32 cellular contexts compared by ENCODE assay signal in the genomic region with DNA sequence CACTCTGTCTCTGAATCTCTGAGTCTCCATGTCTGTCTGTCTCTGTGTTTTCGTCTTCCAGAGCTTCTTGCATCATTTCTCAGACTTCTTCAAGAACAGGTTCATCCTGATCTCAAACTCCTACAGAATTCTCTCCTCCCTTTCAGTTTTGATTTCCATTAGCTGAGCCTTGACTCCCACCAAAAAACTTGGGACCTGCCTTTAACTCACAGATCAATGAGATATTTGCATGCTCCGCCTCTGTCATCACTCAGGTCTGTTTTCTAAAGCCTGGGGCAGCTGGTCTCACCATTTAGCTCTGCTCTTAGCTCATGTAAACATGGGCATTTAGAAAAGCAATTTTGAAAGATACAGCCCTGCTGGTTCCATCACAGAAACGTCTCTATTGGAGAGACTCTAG. TPM values are rescaled to one million over a fixed set of nuclear protein-coding genes. Genes with fewer than 3 reads are reported as not detected.
A peak's percentile ranks its signal among the peaks of the same experiment; 100 is the strongest.
DNase-seq lines count a peak whose midpoint lies in the region; ATAC-seq and TF ChIP-seq lines count a peak whose summit lies in the region.
"Had no signal": no experiment of that assay in that cellular context is flagged by ENCODE, and none has a peak within 500 bp of the region (broad histone marks: within the 10 kb centered on the region; RNA-seq: fewer than 3 reads in every experiment).

No MANE protein-coding gene starts in this region.

- peak overlapping the region; percentile 54 for H3K27ac Mint-ChIP-seq in activated naive CD4-positive, alpha-beta T cell treated with anti-CD3 and anti-CD28 coated beads, Interleukin-2, amount 10 ng/mL, durations not matched to agents 7 days and 5 days
- H3K27ac Mint-ChIP-seq in activated B cell treated with CpG ODN at 0.5 μM for 24 hours, result peak overlapping the region; percentile 50
- H3K27ac Mint-ChIP-seq: activated CD8-positive, alpha-beta T cell treated with anti-CD3 and anti-CD28 coated beads, Interleukin-2, amount 10 ng/mL, durations not matched to agents 7 days and 5 days; activated naive CD4-positive, alpha-beta T cell treated with anti-CD3 and anti-CD28 coated beads, Interleukin-2, amount 50 U/mL, for 24 hours; natural killer cell treated with Interleukin-12 subunit alpha and Interleukin-12 subunit beta and Interleukin-15 and Interleukin-18, amount 100 ng/mL, for 72 hours had no signal

- CTCF ChIA-PET in activated naive CD4-positive, alpha-beta T cell treated with anti-CD3 and anti-CD28 coated beads, Interleukin-2, amount 10 ng/mL, durations not matched to agents 7 days and 5 days (lab: Charles Lee), result interaction anchor here (1.1 kb wide), 1 partner anchor 13 kb away, joined by 3 read pairs; no protein-coding TSS in a partner anchor
- CTCF ChIA-PET in activated B cell treated with CpG ODN at 0.5 μM for 24 hours (lab: Charles Lee), result interaction anchor here (2.3 kb wide), 1 partner anchor 14 kb away, joined by 10 read pairs; no protein-coding TSS in a partner anchor

- H3K36me3 Mint-ChIP-seq in activated naive CD4-positive, alpha-beta T cell treated with anti-CD3 and anti-CD28 coated beads, Interleukin-2, amount 10 ng/mL, durations not matched to agents 7 days and 5 days, result peaks cover 29% of the 10 kb centered on the region
- H3K36me3 Mint-ChIP-seq in activated B cell treated with CpG ODN at 0.5 μM for 24 hours (ENCODE audit: low read depth), result peaks cover 67% of the 10 kb centered on the region
- H3K36me3 Mint-ChIP-seq: natural killer cell treated with Interleukin-12 subunit alpha and Interleukin-12 subunit beta and Interleukin-15 and Interleukin-18, amount 100 ng/mL, for 72 hours had no signal

- H3K9me3 ChIP-seq in thoracic aorta, result no peaks in the 10 kb centered on the region
- H3K9me3 ChIP-seq: ascending aorta; BLaER1 treated with 17β-estradiol and CSF1 and Interleukin-3, amounts not matched to agents 10 nM and 100 nM; Caco-2; HAP-1; right atrium auricular region had no signal

- no peak for DNase-seq in activated naive CD4-positive, alpha-beta T cell treated with anti-CD3 and anti-CD28 coated beads, Interleukin-2, amount 10 ng/mL, durations not matched to agents 7 days and 5 days
- DNase-seq in activated naive CD4-positive, alpha-beta T cell (lab: John Stamatoyannopoulos, UW), result no peak
- DNase-seq in activated B cell treated with CpG ODN at 0.5 μM for 24 hours (no peak), thoracic aorta (ENCODE audit: low spot score) (no peak), foreskin melanocyte (no peak), left lobe of liver (ENCODE audit: low spot score) (no peak), activated gamma-delta T cell treated with Interleukin-2 at 50 U/mL for 16 hours (no peak)
- DNase-seq: activated T-cell treated with anti-CD3 and anti-CD28 coated beads, Interleukin-2, amount 50 U/mL, for 4 hours; Caco-2; central memory CD4-positive, alpha-beta T cell; dermis blood vessel endothelial cell; GDM1; IMR-90; left ventricle myocardium superior; NCI-H1092 treated with DMSO at 0.1 percent for 48 hours; NCI-H187; NCI-H526; SHP77 treated with DMSO at 0.1 percent for 48 hours; stimulated activated CD4-positive, alpha-beta T cell treated with anti-CD3 and anti-CD28 coated beads, Interleukin-2, amount 100 ng/mL, for 24 hours; substantia nigra; SW 1271; T1000 had no signal

- peaks cover 57% of the 10 kb centered on the region for H3K4me1 Mint-ChIP-seq in activated naive CD4-positive, alpha-beta T cell treated with anti-CD3 and anti-CD28 coated beads, Interleukin-2, amount 10 ng/mL, durations not matched to agents 7 days and 5 days
- H3K4me1 Mint-ChIP-seq in activated B cell treated with CpG ODN at 0.5 μM for 24 hours, result peaks cover 89% of the 10 kb centered on the region

- no peak overlapping the region for H3K4me3 Mint-ChIP-seq in activated naive CD4-positive, alpha-beta T cell treated with anti-CD3 and anti-CD28 coated beads, Interleukin-2, amount 10 ng/mL, durations not matched to agents 7 days and 5 days
- peak overlapping the region; percentile 16 for H3K4me3 Mint-ChIP-seq in activated B cell treated with CpG ODN at 0.5 μM for 24 hours
- H3K4me3 Mint-ChIP-seq: activated CD8-positive, alpha-beta T cell treated with anti-CD3 and anti-CD28 coated beads, Interleukin-2, amount 10 ng/mL, durations not matched to agents 7 days and 5 days; activated naive CD4-positive, alpha-beta T cell treated with anti-CD3 and anti-CD28 coated beads, Interleukin-2, amount 50 U/mL, for 24 hours; activated T-cell treated with anti-CD3 and anti-CD28 coated beads, Interleukin-2, amount 50 U/mL, for 4 hours; natural killer cell treated with Interleukin-12 subunit alpha and Interleukin-12 subunit beta and Interleukin-15 and Interleukin-18, amount 100 ng/mL, for 72 hours had no signal

- no peak overlapping the region for H3K4me3 ChIP-seq in thoracic aorta
- H3K4me3 ChIP-seq: ascending aorta; BLaER1 treated with 17β-estradiol and CSF1 and Interleukin-3, amounts not matched to agents 10 nM and 100 nM; HAP-1; right atrium auricular region had no signal

- TF ChIP-seq CTCF in activated B cell treated with CpG ODN at 0.5 μM for 24 hours (IDR thresholded peaks at IDR 0.05) (no peak), thoracic aorta (IDR thresholded peaks at IDR 0.05) (no peak)

- POLR2A ChIA-PET in activated B cell treated with CpG ODN at 0.5 μM for 24 hours (lab: Charles Lee), result interaction anchor here (0.8 to 4.7 kb wide), 2 partner anchors 8 to 26 kb away, joined by 3 to 25 read pairs; a partner anchor contains a TSS

- H3K9me3 Mint-ChIP-seq in activated naive CD4-positive, alpha-beta T cell treated with anti-CD3 and anti-CD28 coated beads, Interleukin-2, amount 10 ng/mL, durations not matched to agents 7 days and 5 days, result no peaks in the 10 kb centered on the region
- H3K9me3 Mint-ChIP-seq in activated B cell treated with CpG ODN at 0.5 μM for 24 hours, result no peaks in the 10 kb centered on the region
- H3K9me3 Mint-ChIP-seq: activated naive CD4-positive, alpha-beta T cell treated with anti-CD3 and anti-CD28 coated beads, Interleukin-2, amount 50 U/mL, for 24 hours; activated T-cell treated with anti-CD3 and anti-CD28 coated beads, Interleukin-2, amount 50 U/mL, for 4 hours; natural killer cell treated with Interleukin-12 subunit alpha and Interleukin-12 subunit beta and Interleukin-15 and Interleukin-18, amount 100 ng/mL, for 72 hours had no signal

- no peaks in the 10 kb centered on the region for H3K27me3 Mint-ChIP-seq in activated naive CD4-positive, alpha-beta T cell treated with anti-CD3 and anti-CD28 coated beads, Interleukin-2, amount 10 ng/mL, durations not matched to agents 7 days and 5 days
- no peaks in the 10 kb centered on the region for H3K27me3 Mint-ChIP-seq in activated B cell treated with CpG ODN at 0.5 μM for 24 hours
- H3K27me3 Mint-ChIP-seq: activated naive CD4-positive, alpha-beta T cell treated with anti-CD3 and anti-CD28 coated beads, Interleukin-2, amount 50 U/mL, for 24 hours had no signal

- H3K36me3 ChIP-seq in thoracic aorta, result no peaks in the 10 kb centered on the region
- H3K36me3 ChIP-seq: ascending aorta, HAP-1, right atrium auricular region had no signal

- no peak overlapping the region for H3K27ac ChIP-seq in thoracic aorta
- H3K27ac ChIP-seq: ascending aorta; BLaER1 treated with 17β-estradiol and CSF1 and Interleukin-3, amounts not matched to agents 10 nM and 100 nM; parathyroid adenoma; right atrium auricular region had no signal

- peaks cover 0 to 15% of the 10 kb centered on the region in 2 donors for H3K4me1 ChIP-seq in thoracic aorta (ENCODE audit: control insufficient read depth in 1 of 2, low read depth in 2 of 2)
- H3K4me1 ChIP-seq: ascending aorta, Caco-2, HAP-1, parathyroid adenoma had no signal

- ATAC-seq in activated B cell treated with CpG ODN at 0.5 μM for 24 hours (ENCODE audit: low read depth) (no peak), esophagus mucosa (peak; percentile 34), thoracic aorta (ENCODE audit: insufficient number of reproducible peaks, low FRiP score, low read depth) (peak; percentile 12), left lobe of liver (no peak)
- ATAC-seq: activated CD8-positive, alpha-beta T cell treated with anti-CD3 and anti-CD28 coated beads, Interleukin-2, amount 10 ng/mL, durations not matched to agents 7 days and 5 days; activated T-cell treated with anti-CD3 and anti-CD28 coated beads, Interleukin-2, amount 50 U/mL, for 4 hours; left ventricle myocardium superior; natural killer cell treated with Interleukin-12 subunit alpha and Interleukin-12 subunit beta and Interleukin-15 and Interleukin-18, amount 100 ng/mL, for 72 hours; Panc1 had no signal

- H3K27me3 ChIP-seq in thoracic aorta (replicated peaks; ENCODE audit: insufficient read depth), result no peaks in the 10 kb centered on the region
- H3K27me3 ChIP-seq: ascending aorta; BLaER1 treated with 17β-estradiol and CSF1 and Interleukin-3, amounts not matched to agents 10 nM and 100 nM; right atrium auricular region had no signal

- intact Hi-C loops in activated B cell treated with CpG ODN at 0.5 μM for 24 hours (cut with micrococcal nuclease), result no loop called here

RNA-seq across cellular contexts. Expression of a gene that starts 8.6 kb away (rescaled TPM):
- total RNA-seq in activated B cell treated with CpG ODN at 0.5 μM for 24 hours (137 and 144 TPM in 2 replicates), esophagus mucosa (54.7 TPM), thoracic aorta (1 to 10 TPM; 1.6 TPM), left lobe of liver (0.78 TPM)
- total RNA-seq: ascending aorta, Caco-2, dermis blood vessel endothelial cell, IMR-90 had no signal

Comparison
In these comparisons a context has a peak if more than half of its experiments do, and no peak if none do; other contexts are left out.
1. ATAC-seq: peak in esophagus mucosa (single experiment) and thoracic aorta (single experiment); none in activated B cell treated with CpG ODN at 0.5 μM for 24 hours (single experiment) and left lobe of liver (single experiment).
2. RNA of a gene that starts 8.6 kb away (total RNA-seq): 137 to 144 TPM in activated B cell treated with CpG ODN at 0.5 μM for 24 hours and 54.7 TPM in esophagus mucosa (single experiment); 1.6 TPM in thoracic aorta and 0.78 TPM in left lobe of liver (single experiment); every median in the first group is over 10 times any median in the second.